Comparison of ENCODE assay signal across 1 cellular context in the genomic region with DNA sequence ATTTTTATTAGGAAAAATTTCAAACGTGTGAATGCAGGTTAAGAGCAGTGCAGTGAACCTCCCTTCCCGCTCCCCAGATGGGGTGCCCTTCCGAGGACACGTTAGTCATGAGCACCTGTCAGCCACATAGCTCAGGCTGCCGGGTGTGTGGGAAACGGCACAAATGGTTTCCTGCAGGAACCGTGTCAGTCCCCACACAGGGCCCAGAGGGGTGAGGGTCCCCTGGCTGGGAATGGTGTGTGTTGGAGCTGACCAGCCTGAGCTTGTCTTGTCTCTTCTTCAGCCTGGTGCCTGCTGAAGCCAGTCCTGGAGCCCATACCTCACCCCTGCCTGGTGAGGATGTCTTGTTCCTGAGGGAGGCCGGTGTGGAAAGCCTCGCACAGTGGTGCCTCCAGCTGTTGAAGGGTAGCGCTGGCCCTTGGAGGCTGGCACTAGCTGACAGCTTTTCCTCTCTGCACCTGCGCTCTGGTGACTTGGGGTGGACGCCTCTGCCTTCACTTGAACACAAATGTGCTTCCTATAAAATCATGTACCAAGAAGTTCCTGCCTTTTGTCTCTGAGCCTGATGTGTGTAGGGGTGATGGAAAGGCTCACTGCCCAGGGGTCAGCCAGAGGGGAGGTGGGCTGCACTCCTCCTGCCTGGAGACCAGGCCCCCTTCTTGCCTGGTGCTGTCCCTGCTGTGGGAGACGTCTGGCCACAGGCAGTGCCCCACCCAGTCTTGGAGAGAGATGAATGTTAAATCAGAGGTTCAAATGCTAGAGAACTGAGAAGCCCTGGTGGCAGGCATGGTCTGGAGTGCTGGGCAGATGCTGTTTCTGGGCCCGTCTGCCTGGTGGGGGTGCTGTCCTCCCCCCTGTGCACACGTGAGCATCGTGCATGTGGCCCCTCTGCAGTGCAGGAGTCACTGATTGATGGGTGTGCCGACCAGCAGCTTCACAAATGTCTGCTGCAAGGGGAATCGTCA.
TF ChIP-seq lines count a peak whose summit lies in the region.

No MANE protein-coding gene starts in this region.

TF ChIP-seq in IMR-90, 13 proteins besides CTCF, POLR2A, EP300 and RAD21:
- no peak for TF ChIP-seq RFX5 (IDR thresholded peaks at IDR 0.05; ENCODE audit: low read depth, low read length)
- TF ChIP-seq CEBPB (IDR thresholded peaks at IDR 0.05; ENCODE audit: low read depth, low read length) = no peak
- no peak for TF ChIP-seq MAFK (IDR thresholded peaks at IDR 0.05; ENCODE audit: low read depth, low read length)
